In the genomic region with DNA sequence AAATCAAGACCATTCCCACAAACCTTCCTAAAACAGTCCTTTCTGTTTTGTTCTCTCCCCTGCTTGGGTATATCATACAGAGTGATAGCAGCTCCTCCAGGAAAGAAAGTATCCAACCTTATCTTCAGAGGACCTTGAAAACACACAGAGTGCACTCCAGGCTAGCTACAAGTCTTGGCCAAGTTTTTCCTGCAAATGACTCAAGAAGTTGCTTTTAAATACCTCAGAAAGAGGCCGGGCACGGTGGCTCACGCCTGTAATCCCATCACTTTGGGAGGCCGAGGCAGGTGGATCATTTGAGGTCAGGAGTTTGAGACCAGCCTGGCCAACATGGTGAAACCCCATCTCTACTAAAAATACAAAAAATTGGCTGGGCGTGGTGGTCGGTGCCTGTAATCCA, we compare ENCODE assay signal across 6 cellular contexts. TPM values are rescaled to one million over a fixed set of nuclear protein-coding genes. Genes with fewer than 3 reads are reported as not detected.
"Had no signal": no experiment of that assay in that cellular context is flagged by ENCODE, and none has a peak within 500 bp of the region (broad histone marks: within the 10 kb centered on the region; RNA-seq: fewer than 3 reads in every experiment).

No MANE protein-coding gene starts in this region.

RNA-seq across cellular contexts. Expression of a gene that starts 14.9 kb away (rescaled TPM):
- total RNA-seq: left ventricle myocardium inferior, myocyte, smooth muscle cell had no signal
- polyA plus RNA-seq: heart right ventricle, hepatocyte, pancreas, smooth muscle cell had no signal
